ENCODE assay signal across 25 cellular contexts in genomic region chr4:8000247-8000646, GRCh38.
A peak's percentile ranks its signal among the peaks of the same experiment; 100 is the strongest.
DNase-seq lines count a peak whose midpoint lies in the region; ATAC-seq, FAIRE-seq and TF ChIP-seq lines count a peak whose summit lies in the region.
"Had no signal": no experiment of that assay in that cellular context is flagged by ENCODE, and none has a peak within 500 bp of the region (broad histone marks: within the 10 kb centered on the region; RNA-seq: fewer than 3 reads in every experiment).

No MANE protein-coding gene starts in this region.

- peaks cover 13 to 80% of the 10 kb centered on the region in 2 experiments for H3K27me3 ChIP-seq in HepG2 (ENCODE audit: control insufficient read depth in 1 of 2, insufficient read depth in 2 of 2, low read length in 2 of 2)
- H3K27me3 ChIP-seq in right lobe of liver = no peaks in the 10 kb centered on the region
- peaks cover 38% of the 10 kb centered on the region for H3K27me3 ChIP-seq in osteoblast (ENCODE audit: insufficient read depth, low read length)
- H3K27me3 ChIP-seq: BE2C, BLaER1 had no signal

- TF ChIP-seq RAD21 in HepG2 (CRISPR knock-in tag; IDR thresholded peaks at IDR 0.05) = no peak

- H2AFZ ChIP-seq in HepG2 (ENCODE audit: low read length) (no peak overlapping the region), osteoblast (ENCODE audit: low read length) (no peak overlapping the region)

- no peak for DNase-seq in HepG2 (ENCODE audit: low spot score)
- no peak for DNase-seq in right lobe of liver
- DNase-seq in osteoblast (ENCODE audit: insufficient read length, low spot score, missing footprints) = peak; percentile 84
- DNase-seq in iPS-NIHi7 (ENCODE audit: extremely low spot score) = no peak
- DNase-seq in activated T-cell treated with anti-CD3 and anti-CD28 coated beads for 4 hours = no peak
- DNase-seq: 8988T; ACHN; BE2C; C1 segment of cervical spinal cord; CD4-positive, alpha-beta memory T cell; CD4-positive, CD25-positive, alpha-beta regulatory T cell; CD8-positive, alpha-beta memory T cell; COR-L47; DMS 273 treated with DMSO at 0.1 percent for 48 hours; DMS153; DMS53; DMS79; DND-41; EL; GDM1 had no signal

- TF ChIP-seq POLR2A in HepG2 (IDR thresholded peaks at IDR 0.05; ENCODE audit: insufficient read depth in 1 of 2, low read depth in 2 of 2, low read length in 2 of 2) (no peak), right lobe of liver (IDR thresholded peaks at IDR 0.05) (no peak)

- intact Hi-C loops in HepG2 (cut with micrococcal nuclease; ENCODE audit: unreplicated experiment) = no loop called here
- intact Hi-C loops in right lobe of liver (cut with DNase I) = no loop called here

- CTCF ChIA-PET in HepG2 (lab: Yijun Ruan, JAX; ENCODE audit: low intra/inter-chr PET ratio, low total read pairs) = no interaction called here

- no peak overlapping the region for H3K9ac ChIP-seq in HepG2 (ENCODE audit: insufficient read depth, low read depth, low read length)
- H3K9ac ChIP-seq: BLaER1 had no signal

- H3K4me3 ChIP-seq in HepG2 (replicated peaks in 1 of 3; ENCODE audit: insufficient read depth in 1 of 3, low read depth in 2 of 3, low read length in 3 of 3) = no peak overlapping the region
- no peak overlapping the region for H3K4me3 ChIP-seq in right lobe of liver
- H3K4me3 ChIP-seq in osteoblast (ENCODE audit: insufficient read depth, low read length) = no peak overlapping the region
- H3K4me3 ChIP-seq: BLaER1, GM12878 had no signal

- H3K36me3 ChIP-seq in HepG2 (replicated peaks in 1 of 2; ENCODE audit: control insufficient read depth in 1 of 2, insufficient read depth in 2 of 2, low read length in 2 of 2) (no peaks in the 10 kb centered on the region), right lobe of liver (no peaks in the 10 kb centered on the region), osteoblast (ENCODE audit: insufficient read depth, low read length) (no peaks in the 10 kb centered on the region)
- H3K36me3 ChIP-seq: BE2C, BLaER1 had no signal

- H4K20me1 ChIP-seq in HepG2 (ENCODE audit: insufficient read depth, low read length) = no peaks in the 10 kb centered on the region
- H4K20me1 ChIP-seq in osteoblast (ENCODE audit: insufficient read depth, low read length) = no peaks in the 10 kb centered on the region
- H4K20me1 ChIP-seq: BLaER1 had no signal

- in situ Hi-C loops in HepG2 (cut with HindIII; ENCODE audit: extremely low pct_ligation_motif_present, low pct_unique_long_range_greater_than_20kb) = no loop called here

- peaks cover 12% of the 10 kb centered on the region; the same call in 1 of the 2 replicates for H3K4me1 ChIP-seq in HepG2 (ENCODE audit: insufficient read depth, low read length)
- H3K4me1 ChIP-seq in right lobe of liver = no peaks in the 10 kb centered on the region
- no peaks in the 10 kb centered on the region for H3K4me1 ChIP-seq in osteoblast (ENCODE audit: insufficient read depth, low read length)
- H3K4me1 ChIP-seq: BE2C had no signal

- POLR2A ChIA-PET in HepG2 (lab: Yijun Ruan, JAX) = no interaction called here

- 17% methylated on average over 1 of the region's 8 CpGs for WGBS in HepG2 (ENCODE audit: low lambda C conversion rate)
- no CpG with 5 or more reads among the region's 8 CpGs for WGBS in right lobe of liver (ENCODE audit: insufficient coverage, low coverage, low lambda C conversion rate, missing lambda C conversion rate)

- no peak for TF ChIP-seq CTCF in HepG2 (CRISPR knock-in tag; IDR thresholded peaks at IDR 0.05)
- TF ChIP-seq CTCF in right lobe of liver (IDR thresholded peaks at IDR 0.05) = no peak
- TF ChIP-seq CTCF in osteoblast (IDR thresholded peaks at IDR 0.05; ENCODE audit: extremely low read depth, low read depth, low read length) = no peak

- no peak for FAIRE-seq in HepG2 (lab: Jason Lieb, UNC)
- FAIRE-seq: A204.1, GM12878, GM12892, GM18507 had no signal

- H3K79me2 ChIP-seq in HepG2 (ENCODE audit: insufficient read depth, low read length) = no peaks in the 10 kb centered on the region
- H3K79me2 ChIP-seq in osteoblast (ENCODE audit: insufficient read depth, low read length) = no peaks in the 10 kb centered on the region

- no TSS peak for BruUV-seq in HepG2 (replicated peaks; lab: Mats Ljungman, UMichigan)

- no peaks in the 10 kb centered on the region for H3K9me3 ChIP-seq in HepG2 (ENCODE audit: low read length)
- H3K9me3 ChIP-seq in right lobe of liver = no peaks in the 10 kb centered on the region
- H3K9me3 ChIP-seq in osteoblast (ENCODE audit: low read depth, low read length) = no peaks in the 10 kb centered on the region
- H3K9me3 ChIP-seq: BE2C, BLaER1 had no signal

- H3K4me2 ChIP-seq in HepG2 (ENCODE audit: low read depth, low read length) = no peak overlapping the region
- H3K4me2 ChIP-seq in osteoblast (ENCODE audit: insufficient read depth, low read length) = no peak overlapping the region
- H3K4me2 ChIP-seq: BLaER1 had no signal

- H3K27ac ChIP-seq in HepG2 (ENCODE audit: extremely low read length, insufficient read depth, low read length) = no peak overlapping the region
- H3K27ac ChIP-seq in right lobe of liver = no peak overlapping the region
- H3K27ac ChIP-seq in osteoblast (ENCODE audit: low read depth, low read length) = no peak overlapping the region
- H3K27ac ChIP-seq: BLaER1 had no signal

- ATAC-seq in HepG2 = no peak
- ATAC-seq in right lobe of liver = no peak
- ATAC-seq: GM12878 had no signal

- TF ChIP-seq EP300 in HepG2 (IDR thresholded peaks at IDR 0.05; ENCODE audit: low read depth in 2 of 2, low read length in 2 of 2) (no peak), HepG2 (CRISPR knock-in tag; IDR thresholded peaks at IDR 0.05; ENCODE audit: borderline replicate concordance) (no peak)

TF ChIP-seq in HepG2, 621 proteins besides CTCF, POLR2A, EP300 and RAD21:
- TF ChIP-seq JDP2 (CRISPR knock-in tag; IDR thresholded peaks at IDR 0.05; ENCODE audit: borderline replicate concordance) = no peak
- TF ChIP-seq HIVEP1 (CRISPR knock-in tag; IDR thresholded peaks at IDR 0.05) = no peak
- TF ChIP-seq ZMYM3 (CRISPR knock-in tag; IDR thresholded peaks at IDR 0.05) = 0 out of 2 replicates have a peak, but pooled peaks have one; percentile 25
- peak; percentile 96 for TF ChIP-seq ZNF768 (CRISPR knock-in tag; IDR thresholded peaks at IDR 0.05)
- no peak for TF ChIP-seq CENPX (CRISPR knock-in tag; IDR thresholded peaks at IDR 0.05)
- no peak for TF ChIP-seq RNF219 (CRISPR knock-in tag; IDR thresholded peaks at IDR 0.05)
- no peak for TF ChIP-seq MXI1 (IDR thresholded peaks at IDR 0.05; ENCODE audit: borderline replicate concordance, low read depth, low read length)
